ENCODE assay signal across 8 cellular contexts in the genomic region with DNA sequence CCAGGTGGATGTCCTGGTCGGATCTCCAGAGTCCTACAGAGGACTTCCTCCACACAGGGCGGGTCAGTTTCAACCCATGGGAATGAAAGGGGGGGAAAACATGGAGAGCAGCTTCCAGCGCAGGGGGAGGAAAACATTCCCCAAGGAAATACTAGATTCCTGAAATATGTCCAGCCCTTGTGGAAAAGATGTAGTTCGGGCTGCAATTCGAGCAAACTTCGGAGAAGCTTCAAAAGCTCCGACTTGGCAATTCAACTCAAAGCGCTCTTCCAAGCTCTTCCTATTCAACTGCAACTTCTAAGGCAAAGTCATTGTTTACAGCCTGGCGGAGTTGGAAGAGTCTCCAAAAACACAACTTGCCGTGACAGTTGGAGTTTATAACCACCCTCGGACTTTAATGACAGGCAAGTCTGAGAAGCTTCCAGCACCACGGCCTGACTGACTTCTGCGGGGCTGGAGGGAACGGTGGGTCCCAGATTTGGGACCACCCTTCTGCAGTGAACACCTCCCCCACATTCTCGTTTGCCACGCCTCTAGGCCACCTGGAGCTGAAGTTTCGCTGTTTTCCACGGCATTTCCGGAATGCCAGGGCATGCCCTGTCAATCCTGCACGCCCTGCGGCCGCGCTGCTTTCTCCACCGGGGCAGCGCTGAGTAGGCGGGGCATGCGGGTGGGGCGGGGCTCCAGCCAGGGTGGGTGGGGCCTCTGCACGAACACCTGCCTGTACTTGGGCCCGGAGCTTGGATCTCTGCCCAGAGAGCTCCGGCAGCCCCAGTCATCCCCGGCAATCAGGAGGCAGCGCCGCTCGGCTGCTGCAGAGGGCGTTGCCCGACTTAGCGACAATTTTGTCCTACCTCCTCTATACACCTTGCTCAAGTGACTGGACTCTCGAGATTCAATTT. TPM values are rescaled to one million over a fixed set of nuclear protein-coding genes. Genes with fewer than 3 reads are reported as not detected.
A peak's percentile ranks its signal among the peaks of the same experiment; 100 is the strongest.
DNase-seq lines count a peak whose midpoint lies in the region; ATAC-seq and TF ChIP-seq lines count a peak whose summit lies in the region.

No MANE protein-coding gene starts in this region.

- peak; percentile 96 for ATAC-seq in activated naive CD8-positive, alpha-beta T cell treated with anti-CD3 and anti-CD28 coated beads, Interleukin-2, amount 50 U/mL, for 24 hours

- peak overlapping the region; percentile 67 for H3K4me3 Mint-ChIP-seq in activated naive CD8-positive, alpha-beta T cell treated with anti-CD3 and anti-CD28 coated beads, Interleukin-2, amount 50 U/mL, for 24 hours

- H3K9me2 ChIP-seq in GM23248 (ENCODE audit: insufficient read depth), result no peaks in the 10 kb centered on the region
- no peaks in the 10 kb centered on the region for H3K9me2 ChIP-seq in SU-DHL-6 (replicated peaks; ENCODE audit: insufficient read depth, low read length)
- no peaks in the 10 kb centered on the region for H3K9me2 ChIP-seq in hepatocyte (replicated peaks; ENCODE audit: insufficient read depth)

- H3K27ac ChIP-seq in GM23248 (peak overlapping the region; percentile 36), SU-DHL-6 (ENCODE audit: low read depth, low read length) (no peak overlapping the region), hepatocyte (peak overlapping the region; percentile 60), skin epidermis (peak overlapping the region in 20 of 21 experiments; percentile 45 to 91 (median 74))

- H3K27me3 ChIP-seq in GM23248 (replicated peaks; ENCODE audit: insufficient read depth) (no peaks in the 10 kb centered on the region), SU-DHL-6 (ENCODE audit: low read length) (no peaks in the 10 kb centered on the region), hepatocyte (no peaks in the 10 kb centered on the region)

- H3K4me3 ChIP-seq in GM23248, result peak overlapping the region; percentile 77
- peak overlapping the region; percentile 38 for H3K4me3 ChIP-seq in SU-DHL-6 (ENCODE audit: insufficient read depth, low read length, poor library complexity, severe bottlenecking)
- no peak overlapping the region for H3K4me3 ChIP-seq in hepatocyte
- peak overlapping the region; percentile 23 to 51 (median 29) for H3K4me3 ChIP-seq in skin epidermis

- peaks cover 13% of the 10 kb centered on the region for H3K27me3 Mint-ChIP-seq in activated naive CD8-positive, alpha-beta T cell treated with anti-CD3 and anti-CD28 coated beads, Interleukin-2, amount 50 U/mL, for 24 hours

- no peaks in the 10 kb centered on the region for H3K36me3 Mint-ChIP-seq in activated naive CD8-positive, alpha-beta T cell treated with anti-CD3 and anti-CD28 coated beads, Interleukin-2, amount 50 U/mL, for 24 hours (ENCODE audit: low read depth)

- no peaks in the 10 kb centered on the region for H3K9me3 ChIP-seq in GM23248 (ENCODE audit: low read depth)
- H3K9me3 ChIP-seq in SU-DHL-6 (ENCODE audit: insufficient read depth, low read length), result no peaks in the 10 kb centered on the region
- H3K9me3 ChIP-seq in hepatocyte (ENCODE audit: low read depth), result no peaks in the 10 kb centered on the region

- H3K4me1 ChIP-seq in GM23248 (ENCODE audit: insufficient read depth) (peaks cover 43% of the 10 kb centered on the region), hepatocyte (ENCODE audit: insufficient read depth) (peaks cover 18% of the 10 kb centered on the region)

- H3F3A ChIP-seq in GM23248 (ENCODE audit: insufficient read depth) (peaks cover 45% of the 10 kb centered on the region), SU-DHL-6 (ENCODE audit: insufficient read depth) (peaks cover 9% of the 10 kb centered on the region; the same call in 1 of the 2 replicates)

- H3K79me2 ChIP-seq in GM23248 (ENCODE audit: insufficient read depth), result no peaks in the 10 kb centered on the region
- no peaks in the 10 kb centered on the region for H3K79me2 ChIP-seq in SU-DHL-6 (ENCODE audit: insufficient read depth, low read length)
- no peaks in the 10 kb centered on the region for H3K79me2 ChIP-seq in hepatocyte

- H3K4me2 ChIP-seq in GM23248 (ENCODE audit: unreplicated experiment) (peak overlapping the region; percentile 90), SU-DHL-6 (ENCODE audit: low read depth, low read length, poor library complexity, severe bottlenecking) (peak overlapping the region; percentile 53), hepatocyte (peak overlapping the region; percentile 67)

- peaks cover 22% of the 10 kb centered on the region for H3K4me1 Mint-ChIP-seq in activated naive CD8-positive, alpha-beta T cell treated with anti-CD3 and anti-CD28 coated beads, Interleukin-2, amount 50 U/mL, for 24 hours

- WGBS in GM23248 (ENCODE audit: low coverage in 1 of 2, low lambda C conversion rate in 2 of 2, missing lambda C conversion rate in 2 of 2), 2 experiments, result 1% methylated on average over 21 to 37 of the region's 39 CpGs
- WGBS in hepatocyte (ENCODE audit: low lambda C conversion rate, missing lambda C conversion rate), result 29% methylated on average over 37 of the region's 39 CpGs

- H3K9me3 Mint-ChIP-seq in activated naive CD8-positive, alpha-beta T cell treated with anti-CD3 and anti-CD28 coated beads, Interleukin-2, amount 50 U/mL, for 24 hours, result no peaks in the 10 kb centered on the region

- peak overlapping the region; percentile 79 for H2AFZ ChIP-seq in GM23248
- H2AFZ ChIP-seq in SU-DHL-6 (ENCODE audit: low read depth, low read length, severe bottlenecking), result peak overlapping the region; percentile 25
- peak overlapping the region; percentile 69 for H2AFZ ChIP-seq in hepatocyte

- H3K36me3 ChIP-seq in GM23248 (ENCODE audit: low read depth) (no peaks in the 10 kb centered on the region), SU-DHL-6 (ENCODE audit: low read length) (no peaks in the 10 kb centered on the region), hepatocyte (replicated peaks; ENCODE audit: insufficient read depth, low read depth) (no peaks in the 10 kb centered on the region)

- H4K20me1 ChIP-seq in GM23248 (ENCODE audit: insufficient read depth), result no peaks in the 10 kb centered on the region
- no peaks in the 10 kb centered on the region for H4K20me1 ChIP-seq in SU-DHL-6 (ENCODE audit: low read depth, low read length)
- no peaks in the 10 kb centered on the region for H4K20me1 ChIP-seq in hepatocyte (ENCODE audit: insufficient read depth, poor library complexity, severe bottlenecking)

- H3K27ac Mint-ChIP-seq in activated naive CD8-positive, alpha-beta T cell treated with anti-CD3 and anti-CD28 coated beads, Interleukin-2, amount 50 U/mL, for 24 hours, result no peak overlapping the region

- in situ Hi-C loops in GM23248 (cut with MboI), result no loop called here

- peak; percentile 44 for DNase-seq in EH (ENCODE audit: low read depth)
- DNase-seq in GM23248, result peak; percentile 73
- peak; percentile 97 for DNase-seq in LoVo (ENCODE audit: low spot score)
- peak; percentile 69 for DNase-seq in activated naive CD8-positive, alpha-beta T cell treated with anti-CD3 and anti-CD28 coated beads, Interleukin-2, amount 50 U/mL, for 24 hours
- DNase-seq in hepatocyte (ENCODE audit: low spot score), result peak; percentile 95
- no peak for DNase-seq in putamen (ENCODE audit: low spot score)

- H3K9ac ChIP-seq in GM23248 (peak overlapping the region; percentile 40), SU-DHL-6 (ENCODE audit: low read length) (peak overlapping the region; percentile 15; the same call in 1 of the 2 replicates)

- TF ChIP-seq CTCF in SU-DHL-6 (IDR thresholded peaks at IDR 0.05; ENCODE audit: insufficient read depth, low read length, poor library complexity, severe bottlenecking) (peak; percentile 42), hepatocyte (IDR thresholded peaks at IDR 0.05; ENCODE audit: poor library complexity) (peak; percentile 52)

RNA-seq across cellular contexts. Expression of a gene that starts 49.0 kb away (rescaled TPM):
- 0.89 and 0.97 TPM in 2 replicates for total RNA-seq in GM23248 (2014; rRNA removed; shearing (Covaris generic))
- polyA plus RNA-seq in GM23248 (2016; fragmentation: Nextera tagmentation; extraction: Ambion mirVana) (0.57 and 0.79 TPM in 2 replicates), hepatocyte (11.5 and 13.7 TPM in 2 replicates)
- total RNA-seq in hepatocyte, result 11.6 and 13.6 TPM in 2 replicates

Comparison
In these comparisons a context has a peak if more than half of its experiments do, and no peak if none do; other contexts are left out.
1. H2AFZ ChIP-seq: peak in every context shown above with its lines; median percentile 79 in GM23248; 69 in hepatocyte; 25 in SU-DHL-6.